ENCODE assay signal across 20 cellular contexts in genomic region chr16:55000595-55000994, GRCh38.
DNase-seq lines count a peak whose midpoint lies in the region; ATAC-seq, FAIRE-seq and TF ChIP-seq lines count a peak whose summit lies in the region.
"Had no signal": no experiment of that assay in that cellular context is flagged by ENCODE, and none has a peak within 500 bp of the region (broad histone marks: within the 10 kb centered on the region; RNA-seq: fewer than 3 reads in every experiment).

No MANE protein-coding gene starts in this region.

- no peak for TF ChIP-seq RAD21 in A549 (conservative IDR thresholded peaks at IDR 0.05 in 1 of 2, IDR thresholded peaks at IDR 0.05 in 1 of 2)

- TF ChIP-seq CTCF in A549 (IDR thresholded peaks at IDR 0.05) (no peak), astrocyte of the cerebellum (IDR thresholded peaks at IDR 0.05; ENCODE audit: low read depth, low read length, missing control alignments) (no peak), foreskin fibroblast (IDR thresholded peaks at IDR 0.05; ENCODE audit: low read depth, low read length) (no peak), ascending aorta (IDR thresholded peaks at IDR 0.05) (no peak)

- H3K27ac ChIP-seq in A549 (0 out of 6 replicates have a peak overlapping the region, but pooled peaks of 1 of the 2 experiments have one; percentile 31), ascending aorta (no peak overlapping the region)
- H3K27ac ChIP-seq: thyroid gland had no signal

- in situ Hi-C loops in astrocyte of the cerebellum (cut with HindIII; ENCODE audit: low sequenced_read_pairs): no loop called here

- CTCF ChIA-PET in A549 (lab: Yijun Ruan, JAX): no interaction called here

- H3K4me3 ChIP-seq in A549 (no peak overlapping the region), astrocyte of the cerebellum (ENCODE audit: low read depth, low read length) (no peak overlapping the region), foreskin fibroblast (ENCODE audit: low read depth in 1 of 2, low read length in 2 of 2) (no peak overlapping the region), ascending aorta (no peak overlapping the region)
- H3K4me3 ChIP-seq: thyroid gland had no signal

- H3K4me1 ChIP-seq in A549: peaks cover 10% of the 10 kb centered on the region; the same call in 2 of the 3 replicates
- no peaks in the 10 kb centered on the region for H3K4me1 ChIP-seq in ascending aorta
- H3K4me1 ChIP-seq: thyroid gland had no signal

- H3K36me3 ChIP-seq in ascending aorta: no peaks in the 10 kb centered on the region
- H3K36me3 ChIP-seq: thyroid gland had no signal

- intact Hi-C loops in ascending aorta (cut with DNase I): no loop called here

- no peak overlapping the region for H3K4me2 ChIP-seq in A549

- no peaks in the 10 kb centered on the region for H3K36me3 Mint-ChIP-seq in effector memory CD8-positive, alpha-beta T cell (ENCODE audit: insufficient read depth)
- H3K36me3 Mint-ChIP-seq: CD14-positive monocyte; mesothelial cell of epicardium; stimulated activated effector memory CD8-positive, alpha-beta T cell treated with anti-CD3 and anti-CD28 coated beads, Interleukin-12 subunit alpha, Interleukin-12 subunit beta, amount 100 ng/mL, for 72 hours had no signal

- no peak for TF ChIP-seq POLR2A in A549 (IDR thresholded peaks at IDR 0.05; ENCODE audit: low read length)

- FAIRE-seq in A549 (lab: Jason Lieb, UNC): no peak

- WGBS in A549 (ENCODE audit: missing lambda C conversion rate): 24% methylated on average over 3 of the region's 4 CpGs

- no peak overlapping the region for H3K27ac Mint-ChIP-seq in effector memory CD8-positive, alpha-beta T cell
- H3K27ac Mint-ChIP-seq: mesothelial cell of epicardium; stimulated activated effector memory CD8-positive, alpha-beta T cell treated with anti-CD3 and anti-CD28 coated beads, Interleukin-12 subunit alpha, Interleukin-12 subunit beta, amount 100 ng/mL, for 72 hours; T-helper 1 cell treated with Interleukin-12 subunit alpha and Interleukin-12 subunit beta and Interleukin-4 antibody, amounts not matched to agents 30 μg/mL and 1 μg/mL, for 36 hours had no signal

- peaks cover 18 to 55% of the 10 kb centered on the region in 2 donors for H3K27me3 Mint-ChIP-seq in effector memory CD8-positive, alpha-beta T cell

- H3K27me3 ChIP-seq in ascending aorta: no peaks in the 10 kb centered on the region
- H3K27me3 ChIP-seq: thyroid gland had no signal

- no peaks in the 10 kb centered on the region; the same call in 2 of the 3 replicates for H3K9me3 ChIP-seq in A549
- no peaks in the 10 kb centered on the region for H3K9me3 ChIP-seq in ascending aorta
- H3K9me3 ChIP-seq: thyroid gland had no signal

- DNase-seq in A549 (ENCODE audit: low read depth in 1 of 2, low spot score in 1 of 2): peak in 1 of 2 experiments; percentile 28
- peak; percentile 31 for DNase-seq in HT1080 (ENCODE audit: low read depth)
- peak; percentile 56 for DNase-seq in astrocyte of the cerebellum (ENCODE audit: low read depth)
- DNase-seq in foreskin fibroblast: peak; percentile 20 to 50
- no peak for DNase-seq in SK-N-DZ (ENCODE audit: low spot score)
- DNase-seq in putamen (ENCODE audit: low spot score): no peak
- DNase-seq in ascending aorta (ENCODE audit: low spot score in 2 of 2): no peak
- no peak for DNase-seq in effector memory CD8-positive, alpha-beta T cell
- DNase-seq: activated CD4-positive, CD25-positive, alpha-beta regulatory T cell; cerebellar nuclear complex; effector memory CD4-positive, alpha-beta T cell; NCI-H2029; NCI-H446 treated with DMSO at 0.1 percent for 48 hours; SHP77 treated with DMSO at 0.1 percent for 48 hours; stimulated activated CD4-positive, alpha-beta T cell treated with anti-CD3 and anti-CD28 coated beads, Interleukin-15, amount 100 ng/mL, for 24 hours; thyroid gland had no signal

- TF ChIP-seq EP300 in A549 (IDR thresholded peaks at IDR 0.05): no peak

- POLR2A ChIA-PET in A549 (lab: Yijun Ruan, JAX): no interaction called here

- no peaks in the 10 kb centered on the region for H3K9me3 Mint-ChIP-seq in effector memory CD8-positive, alpha-beta T cell
- H3K9me3 Mint-ChIP-seq: mesothelial cell of epicardium; stimulated activated effector memory CD8-positive, alpha-beta T cell treated with anti-CD3 and anti-CD28 coated beads, Interleukin-12 subunit alpha, Interleukin-12 subunit beta, amount 100 ng/mL, for 72 hours; T-helper 1 cell treated with Interleukin-12 subunit alpha and Interleukin-12 subunit beta and Interleukin-4 antibody, amounts not matched to agents 30 μg/mL and 1 μg/mL, for 36 hours had no signal

- H3K4me3 Mint-ChIP-seq in effector memory CD8-positive, alpha-beta T cell: no peak overlapping the region
- H3K4me3 Mint-ChIP-seq: CD14-positive monocyte; mesothelial cell of epicardium; stimulated activated effector memory CD8-positive, alpha-beta T cell treated with anti-CD3 and anti-CD28 coated beads, Interleukin-12 subunit alpha, Interleukin-12 subunit beta, amount 100 ng/mL, for 72 hours; T-helper 1 cell treated with Interleukin-12 subunit alpha and Interleukin-12 subunit beta and Interleukin-4 antibody, amounts not matched to agents 30 μg/mL and 1 μg/mL, for 36 hours had no signal

- ATAC-seq in A549: peak; percentile 38 to 55; a peak in 4 of 6 replicates
- no peak for ATAC-seq in effector memory CD8-positive, alpha-beta T cell (replicated peaks)
- ATAC-seq: stimulated activated effector memory CD8-positive, alpha-beta T cell treated with anti-CD3 and anti-CD28 coated beads, Interleukin-12 subunit alpha, Interleukin-12 subunit beta, amount 100 ng/mL, for 72 hours had no signal

- H3K4me1 Mint-ChIP-seq in effector memory CD8-positive, alpha-beta T cell (ENCODE audit: low read depth in 2 of 2): no peaks in the 10 kb centered on the region
- H3K4me1 Mint-ChIP-seq: CD14-positive monocyte; stimulated activated effector memory CD8-positive, alpha-beta T cell treated with anti-CD3 and anti-CD28 coated beads, Interleukin-12 subunit alpha, Interleukin-12 subunit beta, amount 100 ng/mL, for 72 hours had no signal

TF ChIP-seq in A549, 52 proteins besides CTCF, POLR2A, EP300 and RAD21:
- no peak for TF ChIP-seq NFE2L2 (conservative IDR thresholded peaks at IDR 0.05; ENCODE audit: low read length)
- no peak for TF ChIP-seq FOSL2 (IDR thresholded peaks at IDR 0.05)
- peak; percentile 18; the same call in 1 of the 2 replicates for TF ChIP-seq FOSL2 (CRISPR knock-in tag; IDR thresholded peaks at IDR 0.05)
- TF ChIP-seq MAFK (IDR thresholded peaks at IDR 0.05; ENCODE audit: partially characterized antibody): peak; percentile 98
- no peak for TF ChIP-seq JUN (IDR thresholded peaks at IDR 0.05)
- TF ChIP-seq E2F6 (IDR thresholded peaks at IDR 0.05; ENCODE audit: borderline replicate concordance, low read depth): no peak
- no peak for TF ChIP-seq HOXB13 (CRISPR knock-in tag; IDR thresholded peaks at IDR 0.05; ENCODE audit: low read depth)
- TF ChIP-seq SREBF2 (IDR thresholded peaks at IDR 0.05): no peak

Comparison
In these comparisons a context has a peak if more than half of its experiments do, and no peak if none do; other contexts are left out.
1. DNase-seq: peak in HT1080 (single experiment), astrocyte of the cerebellum (single experiment) and foreskin fibroblast (2 of 2); none in SK-N-DZ (single experiment), putamen (single experiment), ascending aorta (0 of 2) and effector memory CD8-positive, alpha-beta T cell (0 of 3).